In genomic region chr16:46719528-46719927, GRCh38 we compare ENCODE assay signal across 25 cellular contexts. TPM values are rescaled to one million over a fixed set of nuclear protein-coding genes. Genes with fewer than 3 reads are reported as not detected.
"Had no signal": no experiment of that assay in that cellular context is flagged by ENCODE, and none has a peak within 500 bp of the region (broad histone marks: within the 10 kb centered on the region; RNA-seq: fewer than 3 reads in every experiment).

No MANE protein-coding gene starts in this region.

- H3K36me3 Mint-ChIP-seq: immature natural killer cell; memory B cell; naive B cell; naive thymus-derived CD4-positive, alpha-beta T cell had no signal

- DNase-seq: hippocampal formation; hypothalamus; immature natural killer cell; islet precursor cell; kidney; kidney glomerular epithelial cell; left cardiac atrium; left colon; left lung; left ventricle myocardium inferior; left ventricle myocardium superior; lower lobe of right lung; mammary epithelial cell; mesenchymal stem cell; mesendoderm; midbrain; mucosa of descending colon; naive B cell; naive thymus-derived CD4-positive, alpha-beta T cell had no signal

- FAIRE-seq: islet of Langerhans, keratinocyte, kidney had no signal

- H3K9me3 Mint-ChIP-seq: immature natural killer cell, memory B cell had no signal

- H3K4me3 Mint-ChIP-seq: immature natural killer cell; memory B cell; mesothelial cell of epicardium; naive B cell; naive thymus-derived CD4-positive, alpha-beta T cell had no signal

- H3K27ac Mint-ChIP-seq: immature natural killer cell; memory B cell; mesothelial cell of epicardium; naive B cell; naive thymus-derived CD4-positive, alpha-beta T cell had no signal

- ATAC-seq: left cardiac atrium; left colon; left lobe of liver; left lung; left ventricle myocardium superior; lower lobe of right lung; mucosa of descending colon; naive thymus-derived CD4-positive, alpha-beta T cell had no signal

- H3K27me3 Mint-ChIP-seq: memory B cell, naive B cell had no signal

- H3K4me1 Mint-ChIP-seq: immature natural killer cell; memory B cell; mesothelial cell of epicardium; naive thymus-derived CD4-positive, alpha-beta T cell had no signal

RNA-seq across cellular contexts. Expression of gene MYLK3, which starts 28.6 kb away (rescaled TPM):
- total RNA-seq: kidney epithelial cell had no signal
- polyA plus RNA-seq: immature natural killer cell; naive thymus-derived CD4-positive, alpha-beta T cell had no signal
